In genomic region chr13:93248627-93249047, GRCh38 we compare ENCODE assay signal across 1 cellular context.
A peak's percentile ranks its signal among the peaks of the same experiment; 100 is the strongest.
TF ChIP-seq lines count a peak whose summit lies in the region.

No MANE protein-coding gene starts in this region.

TF ChIP-seq in HepG2, 621 proteins besides CTCF, POLR2A, EP300 and RAD21 (continued from another document and continues in another):
- TF ChIP-seq FIP1L1 (IDR thresholded peaks at IDR 0.05; ENCODE audit: borderline replicate concordance, insufficient read depth, low read depth, low read length), result no peak
- TF ChIP-seq ZBTB40 (IDR thresholded peaks at IDR 0.05), result no peak
- TF ChIP-seq ZBTB40 (CRISPR knock-in tag; IDR thresholded peaks at IDR 0.05), result peak; percentile 78
- peak; percentile 82 for TF ChIP-seq KAT8 (CRISPR knock-in tag; IDR thresholded peaks at IDR 0.05)
- no peak for TF ChIP-seq ZNF207 (IDR thresholded peaks at IDR 0.05; ENCODE audit: borderline replicate concordance)
- no peak for TF ChIP-seq ARNT2 (CRISPR knock-in tag; IDR thresholded peaks at IDR 0.05; ENCODE audit: low read depth)
- TF ChIP-seq ESRRA (CRISPR knock-in tag; IDR thresholded peaks at IDR 0.05; ENCODE audit: low read depth), result 0 out of 2 replicates have a peak, but pooled peaks have one; percentile 38
- TF ChIP-seq ZNF547 (CRISPR knock-in tag; IDR thresholded peaks at IDR 0.05), result peak; percentile 65; the same call in 1 of the 2 replicates
- no peak for TF ChIP-seq ZNF660 (CRISPR knock-in tag; IDR thresholded peaks at IDR 0.05; ENCODE audit: borderline replicate concordance, low read depth)
- peak; percentile 78; the same call in 1 of the 2 replicates for TF ChIP-seq FOXJ3 (CRISPR knock-in tag; IDR thresholded peaks at IDR 0.05; ENCODE audit: borderline replicate concordance)
- 0 out of 2 replicates have a peak, but pooled peaks have one; percentile 26 for TF ChIP-seq POGK (CRISPR knock-in tag; conservative IDR thresholded peaks at IDR 0.05)
- peak; percentile 39; the same call in 1 of the 2 replicates for TF ChIP-seq ARHGAP35 (CRISPR knock-in tag; IDR thresholded peaks at IDR 0.05; ENCODE audit: borderline replicate concordance)
- 0 out of 2 replicates have a peak, but pooled peaks have one; percentile 23 for TF ChIP-seq ZNF724P (CRISPR knock-in tag; IDR thresholded peaks at IDR 0.05; ENCODE audit: borderline replicate concordance)
- TF ChIP-seq ZBTB1 (CRISPR knock-in tag; IDR thresholded peaks at IDR 0.05; ENCODE audit: borderline replicate concordance), result no peak
- TF ChIP-seq ZSCAN29 (CRISPR knock-in tag; conservative IDR thresholded peaks at IDR 0.05), result peak; percentile 97
- TF ChIP-seq ZBTB44 (CRISPR knock-in tag; IDR thresholded peaks at IDR 0.05), result no peak
- peak; percentile 90 for TF ChIP-seq IKZF5 (CRISPR knock-in tag; IDR thresholded peaks at IDR 0.05)
- TF ChIP-seq FOXO4 (CRISPR knock-in tag; conservative IDR thresholded peaks at IDR 0.05), result 0 out of 2 replicates have a peak, but pooled peaks have one; percentile 23
- 0 out of 2 replicates have a peak, but pooled peaks have one; percentile 32 for TF ChIP-seq ZHX2 (IDR thresholded peaks at IDR 0.05; ENCODE audit: low read depth)
- no peak for TF ChIP-seq ZHX2 (CRISPR knock-in tag; IDR thresholded peaks at IDR 0.05; ENCODE audit: borderline replicate concordance)
- TF ChIP-seq BORCS8-MEF2B (CRISPR knock-in tag; IDR thresholded peaks at IDR 0.05), result peak; percentile 82; the same call in 1 of the 2 replicates
- peak; percentile 90; the same call in 1 of the 2 replicates for TF ChIP-seq ZSCAN21 (CRISPR knock-in tag; IDR thresholded peaks at IDR 0.05; ENCODE audit: borderline replicate concordance)
- TF ChIP-seq REPIN1 (CRISPR knock-in tag; IDR thresholded peaks at IDR 0.05; ENCODE audit: borderline replicate concordance, low read depth), result peak; percentile 90
- TF ChIP-seq SMC3 (IDR thresholded peaks at IDR 0.05; ENCODE audit: low read length), result peak; percentile 92
- TF ChIP-seq ZNF44 (CRISPR knock-in tag; IDR thresholded peaks at IDR 0.05), result 0 out of 2 replicates have a peak, but pooled peaks have one; percentile 52
- no peak for TF ChIP-seq ZNF841 (CRISPR knock-in tag; IDR thresholded peaks at IDR 0.05; ENCODE audit: borderline replicate concordance)
- TF ChIP-seq ZNF496 (CRISPR knock-in tag; IDR thresholded peaks at IDR 0.05; ENCODE audit: insufficient replicate concordance), result no peak
- TF ChIP-seq ZBTB34 (CRISPR knock-in tag; IDR thresholded peaks at IDR 0.05), result peak; percentile 84
- TF ChIP-seq NCOA5 (CRISPR knock-in tag; IDR thresholded peaks at IDR 0.05), result no peak
- peak; percentile 93 for TF ChIP-seq ONECUT2 (CRISPR knock-in tag; IDR thresholded peaks at IDR 0.05)
- TF ChIP-seq ZBTB25 (CRISPR knock-in tag; IDR thresholded peaks at IDR 0.05), result peak; percentile 63; the same call in 1 of the 2 replicates
